1 cellular context compared by ENCODE assay signal in the genomic region with DNA sequence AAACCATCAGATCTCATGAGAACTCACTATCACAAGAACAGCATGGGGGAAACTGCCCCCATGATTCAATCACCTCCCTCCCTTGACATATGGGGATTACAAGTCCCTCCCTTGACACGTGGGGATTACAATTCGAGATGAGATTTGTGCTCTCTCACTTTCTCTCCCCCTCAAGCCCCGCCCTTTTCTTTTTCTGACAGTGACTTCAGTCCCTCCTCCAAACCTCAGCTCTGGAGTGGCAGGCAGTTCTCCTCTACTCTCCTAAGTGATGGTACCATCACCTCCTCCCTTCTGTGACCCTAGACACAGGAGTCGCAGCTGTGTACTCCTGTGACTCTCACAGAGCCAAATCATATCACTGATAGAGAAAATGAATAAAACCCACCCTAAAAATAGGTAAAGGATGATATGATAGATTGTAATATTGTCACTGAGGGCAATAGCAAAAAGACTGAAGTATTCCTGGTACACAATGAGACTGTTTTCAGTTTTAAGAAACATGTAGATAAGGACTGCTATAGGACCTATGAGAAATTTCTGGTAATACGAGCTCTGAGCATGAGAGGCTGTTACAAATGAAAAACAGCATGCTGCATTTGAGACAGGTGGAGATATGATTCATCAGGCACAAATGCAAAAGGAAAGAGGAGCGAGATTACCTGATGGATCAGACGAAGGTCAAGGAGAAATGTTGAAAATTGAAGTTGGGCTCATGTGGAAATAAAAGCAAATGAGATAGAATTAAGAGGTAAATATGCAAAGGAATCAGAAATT.
TF ChIP-seq lines count a peak whose summit lies in the region.

No MANE protein-coding gene starts in this region.

TF ChIP-seq in GM12878, 131 proteins besides CTCF, POLR2A, EP300 and RAD21:
- TF ChIP-seq, protein P1, sequence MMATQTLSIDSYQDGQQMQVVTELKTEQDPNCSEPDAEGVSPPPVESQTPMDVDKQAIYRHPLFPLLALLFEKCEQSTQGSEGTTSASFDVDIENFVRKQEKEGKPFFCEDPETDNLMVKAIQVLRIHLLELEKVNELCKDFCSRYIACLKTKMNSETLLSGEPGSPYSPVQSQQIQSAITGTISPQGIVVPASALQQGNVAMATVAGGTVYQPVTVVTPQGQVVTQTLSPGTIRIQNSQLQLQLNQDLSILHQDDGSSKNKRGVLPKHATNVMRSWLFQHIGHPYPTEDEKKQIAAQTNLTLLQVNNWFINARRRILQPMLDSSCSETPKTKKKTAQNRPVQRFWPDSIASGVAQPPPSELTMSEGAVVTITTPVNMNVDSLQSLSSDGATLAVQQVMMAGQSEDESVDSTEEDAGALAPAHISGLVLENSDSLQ (IDR thresholded peaks at IDR 0.05), result 0 out of 2 replicates have a peak, but pooled peaks have one; percentile 19
- no peak for TF ChIP-seq JUNB (IDR thresholded peaks at IDR 0.05)
